8 cellular contexts compared by ENCODE assay signal in genomic region chr19:50325310-50326100, GRCh38. TPM values are rescaled to one million over a fixed set of nuclear protein-coding genes. Genes with fewer than 3 reads are reported as not detected.
DNase-seq lines count a peak whose midpoint lies in the region; ATAC-seq and TF ChIP-seq lines count a peak whose summit lies in the region.

No MANE protein-coding gene starts in this region.

- POLR2A ChIA-PET in CD4-positive, alpha-beta T cell (lab: Charles Lee), result interaction anchor here (0.9 kb wide), 1 partner anchor 59 kb away, joined by 4 read pairs; the partner anchor contains the start of gene POLD1

- DNase-seq in CD4-positive, alpha-beta T cell, result peak; percentile 50 to 77 (median 60)
- DNase-seq in NOMO-1 treated with dmso at 0.1 percent for 144 hours (lab: John Stamatoyannopoulos, UW; ENCODE audit: unreplicated experiment), result peak; percentile 59
- DNase-seq in activated T-cell treated with anti-CD3 and anti-CD28 coated beads for 24 hours (ENCODE audit: low read depth), result peak; percentile 75
- peak; percentile 87 for DNase-seq in neural crest cell (ENCODE audit: low read depth, low spot score)
- peak; percentile 80 to 83 for DNase-seq in thyroid gland

- H3K27me3 ChIP-seq in CD4-positive, alpha-beta T cell (ENCODE audit: control insufficient read depth, insufficient read depth, low read length), result peaks cover 42% of the 10 kb centered on the region
- H3K27me3 ChIP-seq in HUES64 (ENCODE audit: insufficient read depth, low read length) (peaks cover 19% of the 10 kb centered on the region), thyroid gland (no peaks in the 10 kb centered on the region)

- no peak overlapping the region for H3K27ac Mint-ChIP-seq in CD4-positive, alpha-beta T cell
- H3K27ac Mint-ChIP-seq in neural crest cell (ENCODE audit: unreplicated experiment), result no peak overlapping the region

- no peak overlapping the region for H3K4me3 Mint-ChIP-seq in CD4-positive, alpha-beta T cell
- H3K4me3 Mint-ChIP-seq in neural crest cell, result peak overlapping the region; percentile 81

- no peaks in the 10 kb centered on the region for H3K9me3 Mint-ChIP-seq in CD4-positive, alpha-beta T cell
- no peaks in the 10 kb centered on the region for H3K9me3 Mint-ChIP-seq in neural crest cell

- no peak for TF ChIP-seq CTCF in CD4-positive, alpha-beta T cell (IDR thresholded peaks at IDR 0.05)
- TF ChIP-seq CTCF in neural crest cell (conservative IDR thresholded peaks at IDR 0.05), result no peak
- TF ChIP-seq CTCF in thyroid gland (IDR thresholded peaks at IDR 0.05), result peak in 1 of 6 experiments; percentile 11

- H3K27ac ChIP-seq in CD4-positive, alpha-beta T cell (ENCODE audit: low read depth, low read length), result no peak overlapping the region
- H3K27ac ChIP-seq in HUES64 (ENCODE audit: low read depth, low read length), result no peak overlapping the region
- H3K27ac ChIP-seq in thyroid gland, result no peak overlapping the region

- TF ChIP-seq POLR2A in thyroid gland (IDR thresholded peaks at IDR 0.05), result peak in 1 of 2 donors; percentile 27

- peaks cover 44% of the 10 kb centered on the region for H3K4me1 Mint-ChIP-seq in CD4-positive, alpha-beta T cell (ENCODE audit: low read depth)
- peaks cover 37% of the 10 kb centered on the region for H3K4me1 Mint-ChIP-seq in neural crest cell

- peak; percentile 24 for ATAC-seq in CD4-positive, alpha-beta T cell (ENCODE audit: poor library complexity)
- ATAC-seq in esophagus mucosa (peak; percentile 55), HG02973 (IDR thresholded peaks at IDR 0.05; ENCODE audit: unreplicated experiment) (no peak)

- peak overlapping the region; percentile 52 for H3K4me3 ChIP-seq in HUES64 (ENCODE audit: low read length)
- H3K4me3 ChIP-seq in thyroid gland (replicated peaks in 1 of 3), result peak overlapping the region in 1 of 3 donors; percentile 17

- H3K36me3 Mint-ChIP-seq in CD4-positive, alpha-beta T cell (ENCODE audit: low read depth), result no peaks in the 10 kb centered on the region
- H3K36me3 Mint-ChIP-seq in neural crest cell (ENCODE audit: low read depth), result peaks cover 3% of the 10 kb centered on the region

- H3K36me3 ChIP-seq in HUES64 (ENCODE audit: insufficient read depth, low read length) (0 out of 2 replicates have a peak, but pooled peaks cover 7% of the 10 kb centered on the region), thyroid gland (peaks cover 0 to 8% of the 10 kb centered on the region in 2 donors)

- peaks cover 6% of the 10 kb centered on the region for H3K9me3 ChIP-seq in CD4-positive, alpha-beta T cell (ENCODE audit: control insufficient read depth, low read length)
- H3K9me3 ChIP-seq in HUES64 (ENCODE audit: insufficient read depth, low read depth, low read length) (peaks cover 18% of the 10 kb centered on the region; the same call in 1 of the 2 replicates), thyroid gland (no peaks in the 10 kb centered on the region)

- peaks cover 56% of the 10 kb centered on the region for H3K27me3 Mint-ChIP-seq in CD4-positive, alpha-beta T cell
- H3K27me3 Mint-ChIP-seq in neural crest cell (ENCODE audit: low read depth), result peaks cover 57% of the 10 kb centered on the region

- no peak overlapping the region for H3K9ac ChIP-seq in HUES64 (ENCODE audit: low read depth, low read length)

- no peaks in the 10 kb centered on the region for H3K4me1 ChIP-seq in HUES64 (ENCODE audit: insufficient read depth, low read length)
- peaks cover 33 to 38% of the 10 kb centered on the region in 2 donors for H3K4me1 ChIP-seq in thyroid gland

- CTCF ChIA-PET in CD4-positive, alpha-beta T cell (lab: Charles Lee), result interaction anchor here (0.5 kb wide), 1 partner anchor 60 kb away, joined by 3 read pairs; no protein-coding TSS in a partner anchor

- 35% methylated on average over 46 of the region's 48 CpGs for WGBS in HUES64
- WGBS in thyroid gland, 2 donors, result 4 to 5% methylated on average over 15 to 18 of the region's 48 CpGs

- intact Hi-C loops in CD4-positive, alpha-beta T cell (cut with DNase I, micrococcal nuclease), result loop anchor here in 1 of 2 experiments (5.0 kb wide), 1 partner anchor 298 kb away; the partner anchor contains the start of genes VRK3 and ZNF473
- intact Hi-C loops in thyroid gland (cut with DNase I), result no loop called here

RNA-seq across cellular contexts. Expression of gene KCNC3, which starts 3.7 kb away (rescaled TPM):
- total RNA-seq in CD4-positive, alpha-beta T cell, result 1 to 10 TPM; 1.6 to 2.0 TPM
- polyA plus RNA-seq in HUES64 (2013, experiment 1 of 2), result 2.2 TPM
- polyA plus RNA-seq in HUES64 (2013, experiment 2 of 2), result 2.5 TPM
- 0.48 TPM for total RNA-seq in esophagus mucosa
- total RNA-seq in neural crest cell, result 4.0 and 4.2 TPM in 2 replicates
- 10 to 100 TPM in 3 of 4 donors, 1 to 10 TPM in 1; 5.9 to 32.8 (median 17.2) TPM for total RNA-seq in thyroid gland

RNA-seq across cellular contexts. Expression of gene NAPSA, which starts 39.9 kb away (rescaled TPM):
- total RNA-seq in CD4-positive, alpha-beta T cell, result under 1 TPM; 0.61 to 0.91 TPM
- not detected for polyA plus RNA-seq in HUES64 (2013, experiment 1 of 2)
- polyA plus RNA-seq in HUES64 (2013, experiment 2 of 2), result not detected
- total RNA-seq in esophagus mucosa (0.40 TPM), neural crest cell (0.96 and 1.0 TPM in 2 replicates), thyroid gland (1 to 10 TPM in 2 of 4 donors, under 1 TPM in 2; 0.46 to 3.4 (median 1.5) TPM)

RNA-seq across cellular contexts. Expression of gene NR1H2, which starts 50.8 kb away (rescaled TPM):
- 100 to 1,000 TPM; 261 to 265 TPM for total RNA-seq in CD4-positive, alpha-beta T cell
- polyA plus RNA-seq in HUES64 (2013, experiment 1 of 2), result 22.2 TPM
- polyA plus RNA-seq in HUES64 (2013, experiment 2 of 2), result 22.1 TPM
- total RNA-seq in esophagus mucosa (33.4 TPM), neural crest cell (21.8 and 22.8 TPM in 2 replicates), thyroid gland (100 to 1,000 TPM in 2 of 4 donors, 10 to 100 TPM in 2; 76.4 to 114 (median 100) TPM)

RNA-seq across cellular contexts. Expression of gene POLD1, which starts 58.6 kb away (rescaled TPM):
- 10 to 100 TPM; 22.1 to 24.2 TPM for total RNA-seq in CD4-positive, alpha-beta T cell
- polyA plus RNA-seq in HUES64 (2013, experiment 1 of 2), result 71.8 TPM
- polyA plus RNA-seq in HUES64 (2013, experiment 2 of 2), result 72.6 TPM
- total RNA-seq in esophagus mucosa (24.3 TPM), neural crest cell (151 and 160 TPM in 2 replicates), thyroid gland (10 to 100 TPM; 12.9 to 27.5 (median 19.0) TPM)
